In genomic region chr7:24896031-24896433, GRCh38 we compare ENCODE assay signal across 10 cellular contexts.
DNase-seq lines count a peak whose midpoint lies in the region; ATAC-seq, FAIRE-seq and TF ChIP-seq lines count a peak whose summit lies in the region.
"Had no signal": no experiment of that assay in that cellular context is flagged by ENCODE, and none has a peak within 500 bp of the region (broad histone marks: within the 10 kb centered on the region; RNA-seq: fewer than 3 reads in every experiment).

No MANE protein-coding gene starts in this region.

- H3K4me3 ChIP-seq in endodermal cell (ENCODE audit: low read length) (no peak overlapping the region), suprapubic skin (no peak overlapping the region), gastroesophageal sphincter (no peak overlapping the region)
- H3K4me3 ChIP-seq in effector memory CD4-positive, alpha-beta T cell (ENCODE audit: insufficient read depth, low read depth, low read length, poor library complexity, severe bottlenecking) = no peak overlapping the region
- H3K4me3 ChIP-seq: PC-9 had no signal

- TF ChIP-seq EP300 in suprapubic skin (IDR thresholded peaks at IDR 0.05) (no peak), gastroesophageal sphincter (IDR thresholded peaks at IDR 0.05) (no peak)

- peak; percentile 85 for FAIRE-seq in GM12891 (lab: Jason Lieb, UNC)

- no peak overlapping the region for H3K27ac Mint-ChIP-seq in endodermal cell

- WGBS in endodermal cell (ENCODE audit: insufficient coverage in 1 of 2, insufficient read length in 1 of 2), 2 experiments = 76 to 100% methylated on average over 1 to 4 of the region's 4 CpGs
- WGBS in suprapubic skin = 32% methylated on average over 4 of the region's 4 CpGs
- 60 to 69% methylated on average over 2 to 3 of the region's 4 CpGs for WGBS in gastroesophageal sphincter (ENCODE audit: low coverage in 1 of 2), 2 donors

- H3K27ac ChIP-seq in endodermal cell (ENCODE audit: low read depth, low read length) = no peak overlapping the region
- no peak overlapping the region for H3K27ac ChIP-seq in suprapubic skin
- H3K27ac ChIP-seq in effector memory CD4-positive, alpha-beta T cell (ENCODE audit: insufficient read depth, low read length, poor library complexity, severe bottlenecking) = no peak overlapping the region
- no peak overlapping the region for H3K27ac ChIP-seq in gastroesophageal sphincter
- H3K27ac ChIP-seq: PC-9 had no signal

- no peak overlapping the region for H3K9ac ChIP-seq in endodermal cell (ENCODE audit: extremely low read depth, low read length, poor library complexity, severe bottlenecking)

- ATAC-seq in GM21381 (IDR thresholded peaks at IDR 0.05; ENCODE audit: unreplicated experiment) (peak; percentile 42), HG03378 (IDR thresholded peaks at IDR 0.05; ENCODE audit: unreplicated experiment) (peak; percentile 56), gastroesophageal sphincter (no peak)

- peak; percentile 45 for DNase-seq in GM12891 (ENCODE audit: insufficient read length, low spot score)
- DNase-seq in endodermal cell = no peak
- no peak for DNase-seq in suprapubic skin (ENCODE audit: low spot score in 2 of 2)
- DNase-seq in NCI-H2107 treated with DMSO at 0.1 percent for 48 hours (lab: John Stamatoyannopoulos, UW; ENCODE audit: unreplicated experiment) = no peak
- DNase-seq in effector memory CD4-positive, alpha-beta T cell = no peak
- DNase-seq: amygdala, PC-9 had no signal

- no peak for TF ChIP-seq POLR2A in GM12891 (IDR thresholded peaks at IDR 0.05; ENCODE audit: low read depth, low read length)
- no peak for TF ChIP-seq POLR2A in suprapubic skin (IDR thresholded peaks at IDR 0.05)
- no peak for TF ChIP-seq POLR2A in gastroesophageal sphincter (IDR thresholded peaks at IDR 0.05)

- H3K4me1 Mint-ChIP-seq in endodermal cell = peaks cover 6% of the 10 kb centered on the region

- H3K27me3 ChIP-seq in endodermal cell (ENCODE audit: control insufficient read depth, insufficient read depth, low read length, poor library complexity, severe bottlenecking) (no peaks in the 10 kb centered on the region), suprapubic skin (no peaks in the 10 kb centered on the region), gastroesophageal sphincter (no peaks in the 10 kb centered on the region)
- H3K27me3 ChIP-seq in effector memory CD4-positive, alpha-beta T cell (replicated peaks; ENCODE audit: control insufficient read depth, insufficient read depth, low read length, poor library complexity, severe bottlenecking) = no peaks in the 10 kb centered on the region

- H3K36me3 Mint-ChIP-seq in endodermal cell (ENCODE audit: low read depth) = no peaks in the 10 kb centered on the region

- TF ChIP-seq CTCF in endodermal cell (conservative IDR thresholded peaks at IDR 0.05) = peak; percentile 34
- TF ChIP-seq CTCF in suprapubic skin (IDR thresholded peaks at IDR 0.05) = no peak
- TF ChIP-seq CTCF in gastroesophageal sphincter (IDR thresholded peaks at IDR 0.05) = no peak

- H3K27me3 Mint-ChIP-seq in endodermal cell (ENCODE audit: insufficient read depth) = no peaks in the 10 kb centered on the region

- no peaks in the 10 kb centered on the region for H3K9me3 Mint-ChIP-seq in endodermal cell

- H3K4me1 ChIP-seq in endodermal cell (ENCODE audit: control insufficient read depth, insufficient read depth, low read length) (no peaks in the 10 kb centered on the region), suprapubic skin (peaks cover 3% of the 10 kb centered on the region), gastroesophageal sphincter (no peaks in the 10 kb centered on the region)
- H3K4me1 ChIP-seq in effector memory CD4-positive, alpha-beta T cell (ENCODE audit: control insufficient read depth, insufficient read depth, low read length, poor library complexity, severe bottlenecking) = peaks cover 15% of the 10 kb centered on the region

- H3K36me3 ChIP-seq in endodermal cell (ENCODE audit: control insufficient read depth, insufficient read depth, low read length) (no peaks in the 10 kb centered on the region), suprapubic skin (no peaks in the 10 kb centered on the region), gastroesophageal sphincter (no peaks in the 10 kb centered on the region)
- H3K36me3 ChIP-seq in effector memory CD4-positive, alpha-beta T cell (ENCODE audit: control insufficient read depth, insufficient read depth, low read length) = peaks cover 12% of the 10 kb centered on the region

- H3K9me3 ChIP-seq in endodermal cell (ENCODE audit: control insufficient read depth, low read length) (no peaks in the 10 kb centered on the region), suprapubic skin (no peaks in the 10 kb centered on the region), gastroesophageal sphincter (no peaks in the 10 kb centered on the region)
- H3K9me3 ChIP-seq in effector memory CD4-positive, alpha-beta T cell (ENCODE audit: control insufficient read depth, low read length) = no peaks in the 10 kb centered on the region

- H3K4me3 Mint-ChIP-seq in endodermal cell = no peak overlapping the region

TF ChIP-seq in GM12891, 5 proteins besides CTCF, POLR2A, EP300 and RAD21:
- TF ChIP-seq PAX5 (IDR thresholded peaks at IDR 0.05; ENCODE audit: insufficient read depth, low read length, severe bottlenecking) = no peak
- no peak for TF ChIP-seq TAF1 (IDR thresholded peaks at IDR 0.05; ENCODE audit: low read depth, low read length)
- TF ChIP-seq POLR2AphosphoS5 (IDR thresholded peaks at IDR 0.05; ENCODE audit: low read depth, low read length) = no peak
- no peak for TF ChIP-seq POU2F2 (IDR thresholded peaks at IDR 0.05; ENCODE audit: low read depth, low read length)
- no peak for TF ChIP-seq SPI1 (IDR thresholded peaks at IDR 0.05; ENCODE audit: low read depth, low read length)
